ENCODE assay signal across 31 cellular contexts in the genomic region with DNA sequence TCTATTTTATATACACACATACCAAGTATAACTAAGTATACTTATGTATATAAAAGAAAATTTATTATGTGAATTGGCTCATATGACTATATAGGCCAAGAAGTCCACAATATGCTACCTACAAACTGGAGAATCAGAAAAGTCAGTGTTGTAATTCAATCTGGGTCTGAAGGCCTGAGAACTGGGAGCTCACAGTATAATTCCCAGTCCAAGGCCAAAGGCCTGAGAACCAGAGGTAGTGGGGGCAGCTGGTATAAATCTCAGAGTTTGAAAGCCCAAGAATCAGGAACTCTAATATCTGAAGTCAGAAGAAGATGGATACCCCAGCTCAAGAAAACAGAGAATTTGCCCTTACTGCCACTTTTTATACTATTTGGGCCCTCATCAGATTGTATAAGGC. TPM values are rescaled to one million over a fixed set of nuclear protein-coding genes. Genes with fewer than 3 reads are reported as not detected.
"Had no signal": no experiment of that assay in that cellular context is flagged by ENCODE, and none has a peak within 500 bp of the region (broad histone marks: within the 10 kb centered on the region; RNA-seq: fewer than 3 reads in every experiment).

No MANE protein-coding gene starts in this region.

- H3K36me3 ChIP-seq: ascending aorta, esophagus muscularis mucosa, gastrocnemius medialis, heart left ventricle had no signal

- H3K4me1 ChIP-seq: esophagus muscularis mucosa, foreskin keratinocyte, gastrocnemius medialis, heart left ventricle had no signal

- H3K4me3 ChIP-seq: ascending aorta, esophagus muscularis mucosa, gastrocnemius medialis, heart left ventricle had no signal

- H3K27ac ChIP-seq: ascending aorta, esophagus muscularis mucosa, foreskin keratinocyte, gastrocnemius medialis, heart left ventricle had no signal

- ATAC-seq: activated CD4-positive, alpha-beta T cell treated with anti-CD3 and anti-CD28 coated beads for 36 hours; activated CD8-positive, alpha-beta memory T cell treated with anti-CD3 and anti-CD28 coated beads, Interleukin-2, amount 10 ng/mL, durations not matched to agents 7 days and 5 days; activated CD8-positive, alpha-beta T cell treated with anti-CD3 and anti-CD28 coated beads, Interleukin-2, amount 10 ng/mL, durations not matched to agents 7 days and 5 days; activated naive CD4-positive, alpha-beta T cell treated with anti-CD3 and anti-CD28 coated beads, Interleukin-2, amount 50 U/mL, for 72 hours; effector memory CD8-positive, alpha-beta T cell; gastrocnemius medialis; heart left ventricle; T-helper 17 cell had no signal

- H3K27me3 ChIP-seq: ascending aorta, esophagus muscularis mucosa, foreskin keratinocyte, gastrocnemius medialis, heart left ventricle had no signal

- H3K9me3 ChIP-seq: ascending aorta, esophagus muscularis mucosa, gastrocnemius medialis, heart left ventricle had no signal

- DNase-seq: activated CD4-positive, alpha-beta memory T cell treated with anti-CD3 and anti-CD28 coated beads for 36 hours; activated CD4-positive, alpha-beta T cell treated with anti-CD3 and anti-CD28 coated beads for 36 hours; activated CD4-positive, alpha-beta T cell treated with anti-CD3 and anti-CD28 coated beads, Interleukin-2, amount 10 ng/mL, durations not matched to agents 24 days and 14 days; activated CD4-positive, CD25-positive, alpha-beta regulatory T cell; activated CD4-positive, CD25-positive, alpha-beta regulatory T cell treated with anti-CD3 and anti-CD28 coated beads, Interleukin-2, amount 50 U/mL, for 72 hours; activated CD8-positive, alpha-beta memory T cell treated with anti-CD3 and anti-CD28 coated beads, Interleukin-2, amount 10 ng/mL, durations not matched to agents 7 days and 5 days; activated CD8-positive, alpha-beta memory T cell treated with anti-CD3 and anti-CD28 coated beads, Interleukin-2, amount 50 U/mL, for 4 hours; activated CD8-positive, alpha-beta T cell treated with anti-CD3 and anti-CD28 coated beads, Interleukin-2, amount 10 ng/mL, durations not matched to agents 7 days and 5 days; activated gamma-delta T cell; activated naive CD4-positive, alpha-beta T cell; activated naive CD4-positive, alpha-beta T cell treated with anti-CD3 and anti-CD28 coated beads, Interleukin-2, amount 10 ng/mL, durations not matched to agents 7 days and 5 days; activated naive CD8-positive, alpha-beta T cell treated with anti-CD3 and anti-CD28 coated beads, Interleukin-2, amount 10 ng/mL, durations not matched to agents 7 days and 5 days; activated T-cell treated with anti-CD3 and anti-CD28 coated beads, Interleukin-2, amount 50 U/mL, for 1 hour; activated T-cell treated with anti-CD3 and anti-CD28 coated beads, Interleukin-2, amount 50 U/mL, for 48 hours; caudate nucleus; cortex of kidney; dermis blood vessel endothelial cell; effector CD4-positive, alpha-beta T cell; effector memory CD8-positive, alpha-beta T cell; erythroblast; gastrocnemius medialis; glutamatergic neuron; heart left ventricle; T-helper 1 cell; T-helper 17 cell; T1000 had no signal

RNA-seq across cellular contexts. Expression of a gene that starts 38.9 kb away (rescaled TPM):
- total RNA-seq: activated CD4-positive, alpha-beta memory T cell treated with anti-CD3 and anti-CD28 coated beads for 36 hours; activated CD8-positive, alpha-beta memory T cell treated with anti-CD3 and anti-CD28 coated beads for 36 hours; activated CD8-positive, alpha-beta memory T cell treated with anti-CD3 and anti-CD28 coated beads, Interleukin-2, amount 10 ng/mL, durations not matched to agents 7 days and 5 days; activated CD8-positive, alpha-beta T cell treated with anti-CD3 and anti-CD28 coated beads, Interleukin-2, amount 10 ng/mL, durations not matched to agents 7 days and 5 days had no signal
